Comparison of ENCODE assay signal across 8 cellular contexts in the genomic region with DNA sequence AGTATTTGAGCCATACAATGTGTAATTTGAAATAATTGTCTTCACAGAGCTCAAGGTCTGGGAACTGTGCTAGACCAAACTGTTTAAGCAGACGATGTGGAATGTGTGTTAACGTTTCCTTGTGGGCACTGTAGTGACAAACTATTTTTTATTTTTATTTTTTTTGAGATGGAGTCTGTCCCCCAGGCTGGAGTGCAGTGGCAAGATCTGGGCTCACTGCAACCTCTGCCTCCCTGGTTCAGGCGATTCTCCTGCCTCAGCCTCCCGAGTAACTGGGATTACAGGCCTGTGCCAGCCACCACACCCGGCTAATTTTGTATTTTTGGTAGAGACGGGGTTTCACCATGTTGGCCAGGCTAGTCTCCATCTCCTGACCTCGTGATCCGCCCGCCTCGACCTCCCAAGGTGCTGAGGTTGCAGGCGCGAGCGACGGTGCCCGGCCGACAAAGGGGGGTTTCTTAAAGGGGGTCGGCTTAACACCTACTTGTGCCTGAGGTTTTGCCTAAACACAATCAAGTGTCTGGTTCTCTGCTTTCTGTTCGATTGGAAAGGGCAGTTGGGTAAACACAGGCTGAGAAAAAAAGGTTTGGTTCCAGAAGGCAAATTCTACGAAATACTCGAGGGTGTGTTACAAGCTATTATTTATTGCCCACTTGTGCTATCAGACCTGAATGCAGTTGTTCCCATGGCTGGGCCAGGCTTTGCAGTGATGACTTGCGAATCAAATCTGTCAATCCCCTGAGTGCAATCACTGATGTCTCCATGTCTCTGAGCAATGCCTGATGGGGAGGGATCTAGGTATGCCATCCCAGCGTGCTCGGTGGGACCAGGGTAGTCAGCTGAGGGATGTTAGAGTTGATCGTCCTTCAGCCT. TPM values are rescaled to one million over a fixed set of nuclear protein-coding genes. Genes with fewer than 3 reads are reported as not detected.
DNase-seq lines count a peak whose midpoint lies in the region; ATAC-seq and TF ChIP-seq lines count a peak whose summit lies in the region.

No MANE protein-coding gene starts in this region.

- ATAC-seq in Right ventricle myocardium inferior (no peak), HG03280 (IDR thresholded peaks at IDR 0.05; ENCODE audit: unreplicated experiment) (no peak)

- no peak for TF ChIP-seq CTCF in right atrium auricular region (IDR thresholded peaks at IDR 0.05)
- no peak for TF ChIP-seq CTCF in mammary epithelial cell (conservative IDR thresholded peaks at IDR 0.05 in 1 of 2, IDR thresholded peaks at IDR 0.05 in 1 of 2; ENCODE audit: extremely low read depth in 1 of 2, insufficient read depth in 1 of 2, low read depth in 1 of 2, low read length in 2 of 2)

- H3K4me3 ChIP-seq in right atrium auricular region (peak overlapping the region; percentile 62 to 80), mammary epithelial cell (replicated peaks in 1 of 3; ENCODE audit: insufficient read depth in 1 of 3, low read depth in 2 of 3, low read length in 3 of 3) (peak overlapping the region; percentile 66 to 95 (median 67)), mucosa of rectum (ENCODE audit: low read length in 2 of 2) (peak overlapping the region; percentile 79 to 97)

- in situ Hi-C loops in mammary epithelial cell (cut with MboI; ENCODE audit: low sequenced_read_pairs in 2 of 2), result no loop called here

- peaks cover 75% of the 10 kb centered on the region for H3K79me2 ChIP-seq in mammary epithelial cell (ENCODE audit: insufficient read depth, low read length)

- peak overlapping the region; percentile 91 for H3K4me2 ChIP-seq in mammary epithelial cell (ENCODE audit: insufficient read depth, low read depth, low read length)

- dilution Hi-C loops in mammary epithelial cell (cut with HindIII; ENCODE audit: low sequenced_read_pairs), result no loop called here

- CTCF ChIA-PET in mammary epithelial cell (lab: Charles Lee; ENCODE audit: low non-redundant PET), result no interaction called here

- H3K27ac ChIP-seq in right atrium auricular region (peak overlapping the region; percentile 79 to 86), mammary epithelial cell (ENCODE audit: insufficient read depth, low read depth, low read length) (peak overlapping the region; percentile 61), mucosa of rectum (ENCODE audit: low read depth in 2 of 2, low read length in 2 of 2) (peak overlapping the region in 1 of 2 donors; percentile 91)

- no peak overlapping the region for H2AFZ ChIP-seq in mammary epithelial cell (ENCODE audit: low read depth, low read length)

- H3K36me3 ChIP-seq in right atrium auricular region (peaks cover 48% of the 10 kb centered on the region), mammary epithelial cell (ENCODE audit: insufficient read depth, low read length) (peaks cover 46% of the 10 kb centered on the region), mucosa of rectum (ENCODE audit: control insufficient read depth in 2 of 2, insufficient read depth in 2 of 2, low read length in 2 of 2) (peaks cover 41 to 49% of the 10 kb centered on the region in 2 donors)

- peaks cover 0 to 22% of the 10 kb centered on the region in 2 donors for H3K4me1 ChIP-seq in right atrium auricular region
- peaks cover 23% of the 10 kb centered on the region for H3K4me1 ChIP-seq in mammary epithelial cell (ENCODE audit: insufficient read depth, low read length)
- H3K4me1 ChIP-seq in mucosa of rectum (ENCODE audit: control insufficient read depth in 2 of 2, insufficient read depth in 2 of 2, low read length in 2 of 2), result peaks cover 12 to 17% of the 10 kb centered on the region in 2 donors

- H3K9ac ChIP-seq in mammary epithelial cell (ENCODE audit: insufficient read depth, low read length), result peak overlapping the region; percentile 84
- H3K9ac ChIP-seq in mucosa of rectum (ENCODE audit: low read depth in 1 of 2, low read length in 2 of 2), result peak overlapping the region; percentile 51 to 85

- peaks cover 16% of the 10 kb centered on the region for H4K20me1 ChIP-seq in mammary epithelial cell (ENCODE audit: insufficient read depth, low read length)

- H3K27me3 ChIP-seq in right atrium auricular region (no peaks in the 10 kb centered on the region), mammary epithelial cell (ENCODE audit: insufficient read depth, low read length) (no peaks in the 10 kb centered on the region), mucosa of rectum (ENCODE audit: control insufficient read depth in 2 of 2, insufficient read depth in 2 of 2, low read length in 2 of 2) (no peaks in the 10 kb centered on the region)

- H3K9me3 ChIP-seq in right atrium auricular region, result no peaks in the 10 kb centered on the region
- H3K9me3 ChIP-seq in mammary epithelial cell (replicated peaks; ENCODE audit: insufficient read depth, low read length), result no peaks in the 10 kb centered on the region
- no peaks in the 10 kb centered on the region for H3K9me3 ChIP-seq in mucosa of rectum (ENCODE audit: control insufficient read depth in 2 of 2, low read length in 2 of 2)

- no peak for DNase-seq in right atrium auricular region (ENCODE audit: low spot score)
- no peak for DNase-seq in Right ventricle myocardium inferior (ENCODE audit: missing footprints)
- DNase-seq in mammary epithelial cell, result no peak
- no peak for DNase-seq in SK-N-DZ (ENCODE audit: low spot score)
- DNase-seq in NCI-H82 treated with DMSO at 0.1 percent for 48 hours (lab: John Stamatoyannopoulos, UW; ENCODE audit: unreplicated experiment), result no peak
- DNase-seq in NCI-H748 (lab: John Stamatoyannopoulos, UW; ENCODE audit: unreplicated experiment), result no peak

- no TSS peak for BruUV-seq in mammary epithelial cell (replicated peaks; lab: Mats Ljungman, UMichigan)

- intact Hi-C loops in Right ventricle myocardium inferior (cut with DNase I), result loop anchor here (5.0 kb wide), 1 partner anchor 131 kb away; no protein-coding TSS in a partner anchor
- intact Hi-C loops in mammary epithelial cell (cut with micrococcal nuclease), result loop anchor here (5.0 kb wide), 1 partner anchor 146 kb away; a partner anchor contains a TSS

- WGBS in mammary epithelial cell (ENCODE audit: low coverage, missing lambda C conversion rate), result 27% methylated on average over 24 of the region's 24 CpGs

RNA-seq across cellular contexts. Expression of a gene that starts 1.3 kb away (rescaled TPM):
- total RNA-seq in right atrium auricular region, result 10 to 100 TPM; 30.9 to 47.1 TPM
- total RNA-seq in Right ventricle myocardium inferior, result 46.7 TPM
- total RNA-seq in mammary epithelial cell, result 100 to 1,000 TPM; 101 to 297 TPM
- 258 TPM for polyA plus RNA-seq in mammary epithelial cell
- 285 TPM for polyA minus RNA-seq in mammary epithelial cell
- polyA plus RNA-seq in SK-N-DZ (2014; cell fraction: cytosol; rRNA removed), result 390 and 441 TPM in 2 replicates
- 1,635 and 2,094 TPM in 2 replicates for polyA plus RNA-seq in SK-N-DZ (2014; cell fraction: nucleus; rRNA removed)

RNA-seq across cellular contexts. Expression of a gene that starts 10.3 kb away (rescaled TPM):
- 100 to 1,000 TPM; 145 to 217 TPM for total RNA-seq in right atrium auricular region
- 255 TPM for total RNA-seq in Right ventricle myocardium inferior
- 10 to 100 TPM; 50.0 to 78.5 TPM for total RNA-seq in mammary epithelial cell
- polyA plus RNA-seq in mammary epithelial cell, result 131 TPM
- polyA minus RNA-seq in mammary epithelial cell, result 153 TPM
- 222 and 231 TPM in 2 replicates for polyA plus RNA-seq in SK-N-DZ (2014; cell fraction: cytosol; rRNA removed)
- 452 and 535 TPM in 2 replicates for polyA plus RNA-seq in SK-N-DZ (2014; cell fraction: nucleus; rRNA removed)

RNA-seq across cellular contexts. Expression of a gene that starts 38.8 kb away (rescaled TPM):
- total RNA-seq in right atrium auricular region (1 to 10 TPM; 2.5 to 8.5 TPM), Right ventricle myocardium inferior (4.7 TPM), mammary epithelial cell (under 1 TPM in 1 of 2 donors, not detected in 1; 0.17 TPM)
- polyA plus RNA-seq in mammary epithelial cell, result not detected
- not detected for polyA minus RNA-seq in mammary epithelial cell
- polyA plus RNA-seq in SK-N-DZ (2014; cell fraction: cytosol; rRNA removed), result 18.6 and 24.6 TPM in 2 replicates
- polyA plus RNA-seq in SK-N-DZ (2014; cell fraction: nucleus; rRNA removed), result 120 and 146 TPM in 2 replicates
